In genomic region chr7:108246227-108246837, GRCh38 we compare ENCODE assay signal across 8 cellular contexts.
A peak's percentile ranks its signal among the peaks of the same experiment; 100 is the strongest.
DNase-seq lines count a peak whose midpoint lies in the region; ATAC-seq and TF ChIP-seq lines count a peak whose summit lies in the region.

No MANE protein-coding gene starts in this region.

- CTCF ChIA-PET in A673 (lab: Charles Lee): no interaction called here
- CTCF ChIA-PET in activated CD8-positive, alpha-beta memory T cell treated with anti-CD3 and anti-CD28 coated beads, Interleukin-2, amount 10 ng/mL, durations not matched to agents 7 days and 5 days (lab: Charles Lee): no interaction called here

- H3K9me3 ChIP-seq in A673 (ENCODE audit: low read depth, low read length, poor library complexity, severe bottlenecking): no peaks in the 10 kb centered on the region

- intact Hi-C loops in A673 (cut with micrococcal nuclease; ENCODE audit: unreplicated experiment): no loop called here

- H3K9me3 Mint-ChIP-seq in stimulated activated effector memory CD8-positive, alpha-beta T cell treated with anti-CD3 and anti-CD28 coated beads, Interleukin-12 subunit alpha, Interleukin-12 subunit beta, amount 100 ng/mL, for 72 hours: no peaks in the 10 kb centered on the region
- no peaks in the 10 kb centered on the region for H3K9me3 Mint-ChIP-seq in activated CD8-positive, alpha-beta memory T cell treated with anti-CD3 and anti-CD28 coated beads, Interleukin-2, amount 10 ng/mL, durations not matched to agents 7 days and 5 days (ENCODE audit: low read depth)

- H3K27ac Mint-ChIP-seq in stimulated activated effector memory CD8-positive, alpha-beta T cell treated with anti-CD3 and anti-CD28 coated beads, Interleukin-12 subunit alpha, Interleukin-12 subunit beta, amount 100 ng/mL, for 72 hours: no peak overlapping the region
- no peak overlapping the region for H3K27ac Mint-ChIP-seq in activated CD8-positive, alpha-beta memory T cell treated with anti-CD3 and anti-CD28 coated beads, Interleukin-2, amount 10 ng/mL, durations not matched to agents 7 days and 5 days

- no peak overlapping the region for H3K27ac ChIP-seq in A673 (ENCODE audit: low read depth, low read length, poor library complexity, severe bottlenecking)

- no TSS peak for BruUV-seq in A673 (replicated peaks; lab: Mats Ljungman, UMichigan)

- peaks cover 5% of the 10 kb centered on the region for H3K4me1 ChIP-seq in A673 (ENCODE audit: insufficient read depth, low read length, poor library complexity, severe bottlenecking)

- POLR2A ChIA-PET in A673 (lab: Charles Lee; ENCODE audit: low non-redundant PET): no interaction called here

- in situ Hi-C loops in GM13977 (cut with MboI; ENCODE audit: low pct_unique_long_range_greater_than_20kb, low sequenced_read_pairs, unreplicated experiment): no loop called here

- H3K36me3 Mint-ChIP-seq in stimulated activated effector memory CD8-positive, alpha-beta T cell treated with anti-CD3 and anti-CD28 coated beads, Interleukin-12 subunit alpha, Interleukin-12 subunit beta, amount 100 ng/mL, for 72 hours: no peaks in the 10 kb centered on the region
- H3K36me3 Mint-ChIP-seq in activated CD8-positive, alpha-beta memory T cell treated with anti-CD3 and anti-CD28 coated beads, Interleukin-2, amount 10 ng/mL, durations not matched to agents 7 days and 5 days: no peaks in the 10 kb centered on the region

- H3K36me3 ChIP-seq in A673 (ENCODE audit: insufficient read depth, low read length, poor library complexity, severe bottlenecking): no peaks in the 10 kb centered on the region

- H3K4me1 Mint-ChIP-seq in stimulated activated effector memory CD8-positive, alpha-beta T cell treated with anti-CD3 and anti-CD28 coated beads, Interleukin-12 subunit alpha, Interleukin-12 subunit beta, amount 100 ng/mL, for 72 hours: no peaks in the 10 kb centered on the region
- H3K4me1 Mint-ChIP-seq in activated CD8-positive, alpha-beta memory T cell treated with anti-CD3 and anti-CD28 coated beads, Interleukin-2, amount 10 ng/mL, durations not matched to agents 7 days and 5 days: no peaks in the 10 kb centered on the region

- TF ChIP-seq CTCF in A673 (conservative IDR thresholded peaks at IDR 0.05; ENCODE audit: low read depth, low read length) (no peak), GM13977 (IDR thresholded peaks at IDR 0.05; ENCODE audit: extremely low read depth, insufficient read depth, missing control alignments) (no peak)

- peaks cover 1% of the 10 kb centered on the region for H3K27me3 Mint-ChIP-seq in activated CD8-positive, alpha-beta memory T cell treated with anti-CD3 and anti-CD28 coated beads, Interleukin-2, amount 10 ng/mL, durations not matched to agents 7 days and 5 days

- no peaks in the 10 kb centered on the region for H3K27me3 ChIP-seq in A673 (replicated peaks; ENCODE audit: insufficient read depth, low read depth, low read length, poor library complexity)

- H3K4me3 ChIP-seq in A673 (ENCODE audit: low read depth, low read length, poor library complexity, severe bottlenecking): no peak overlapping the region

- ATAC-seq in GM18861 (IDR thresholded peaks at IDR 0.05; ENCODE audit: unreplicated experiment) (peak; percentile 74), HG03060 (IDR thresholded peaks at IDR 0.05; ENCODE audit: low read depth, unreplicated experiment) (peak; percentile 68)
- ATAC-seq in stimulated activated effector memory CD8-positive, alpha-beta T cell treated with anti-CD3 and anti-CD28 coated beads, Interleukin-12 subunit alpha, Interleukin-12 subunit beta, amount 100 ng/mL, for 72 hours: peak; percentile 57
- ATAC-seq in activated CD8-positive, alpha-beta memory T cell treated with anti-CD3 and anti-CD28 coated beads, Interleukin-2, amount 10 ng/mL, durations not matched to agents 7 days and 5 days: no peak

- DNase-seq in RPMI7951 (ENCODE audit: low read depth) (peak; percentile 91), fibroblast of the conjunctiva (ENCODE audit: low read depth) (peak; percentile 85), A673 (ENCODE audit: low spot score) (no peak), GM13977 (ENCODE audit: low spot score) (no peak)
- DNase-seq in stimulated activated effector memory CD8-positive, alpha-beta T cell treated with anti-CD3 and anti-CD28 coated beads, Interleukin-12 subunit alpha, Interleukin-12 subunit beta, amount 100 ng/mL, for 72 hours (ENCODE audit: low spot score in 2 of 2): no peak
- no peak for DNase-seq in activated CD8-positive, alpha-beta memory T cell treated with anti-CD3 and anti-CD28 coated beads, Interleukin-2, amount 10 ng/mL, durations not matched to agents 7 days and 5 days

- H3K4me3 Mint-ChIP-seq in stimulated activated effector memory CD8-positive, alpha-beta T cell treated with anti-CD3 and anti-CD28 coated beads, Interleukin-12 subunit alpha, Interleukin-12 subunit beta, amount 100 ng/mL, for 72 hours: no peak overlapping the region
- no peak overlapping the region for H3K4me3 Mint-ChIP-seq in activated CD8-positive, alpha-beta memory T cell treated with anti-CD3 and anti-CD28 coated beads, Interleukin-2, amount 10 ng/mL, durations not matched to agents 7 days and 5 days

Comparison
In these comparisons a context has a peak if more than half of its experiments do, and no peak if none do; other contexts are left out.
1. DNase-seq: peak in RPMI7951 (single experiment) and fibroblast of the conjunctiva (single experiment); none in stimulated activated effector memory CD8-positive, alpha-beta T cell treated with anti-CD3 and anti-CD28 coated beads, Interleukin-12 subunit alpha, Interleukin-12 subunit beta, amount 100 ng/mL, for 72 hours (0 of 2), A673 (single experiment), activated CD8-positive, alpha-beta memory T cell treated with anti-CD3 and anti-CD28 coated beads, Interleukin-2, amount 10 ng/mL, durations not matched to agents 7 days and 5 days (single experiment) and GM13977 (single experiment).